In the genomic region with DNA sequence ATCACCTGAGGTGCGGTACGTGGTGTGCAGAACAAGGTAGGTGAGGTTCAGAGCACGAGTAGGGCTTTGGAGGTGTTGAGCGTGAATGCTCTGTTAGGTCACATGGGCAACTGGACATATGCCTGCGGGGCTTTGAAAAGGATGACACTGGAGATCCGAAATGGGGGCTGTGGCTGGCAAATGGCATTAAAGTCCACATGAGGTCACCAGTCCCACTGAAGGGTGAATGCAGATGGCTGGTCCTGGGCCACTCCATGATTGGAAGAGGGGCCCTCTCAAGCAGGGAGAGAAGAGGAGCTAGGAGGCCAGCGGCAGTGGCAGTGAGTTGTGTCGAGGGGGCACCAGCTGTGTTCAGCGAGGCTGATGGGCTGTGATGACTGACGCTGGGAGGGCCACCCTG, we compare ENCODE assay signal across 36 cellular contexts.
"Had no signal": no experiment of that assay in that cellular context is flagged by ENCODE, and none has a peak within 500 bp of the region (broad histone marks: within the 10 kb centered on the region; RNA-seq: fewer than 3 reads in every experiment).

No MANE protein-coding gene starts in this region.

- H3K36me3 ChIP-seq: adrenal gland, breast epithelium, cardiac muscle cell, esophagus muscularis mucosa, gastrocnemius medialis, heart left ventricle had no signal

- H3K36me3 Mint-ChIP-seq: activated CD4-positive, alpha-beta memory T cell treated with anti-CD3 and anti-CD28 coated beads for 36 hours; activated CD8-positive, alpha-beta memory T cell treated with anti-CD3 and anti-CD28 coated beads, Interleukin-2, amount 10 ng/mL, durations not matched to agents 7 days and 5 days; activated naive CD4-positive, alpha-beta T cell treated with anti-CD3 and anti-CD28 coated beads, Interleukin-2, amount 50 U/mL, for 24 hours; activated naive CD8-positive, alpha-beta T cell treated with anti-CD3 and anti-CD28 coated beads for 36 hours; brain had no signal

- H3K4me3 Mint-ChIP-seq: activated CD4-positive, alpha-beta memory T cell treated with anti-CD3 and anti-CD28 coated beads for 36 hours; activated CD4-positive, alpha-beta T cell treated with anti-CD3 and anti-CD28 coated beads for 36 hours; activated CD4-positive, alpha-beta T cell treated with anti-CD3 and anti-CD28 coated beads, Interleukin-2, amount 10 ng/mL, durations not matched to agents 24 days and 14 days; activated CD8-positive, alpha-beta memory T cell treated with anti-CD3 and anti-CD28 coated beads, Interleukin-2, amount 10 ng/mL, durations not matched to agents 7 days and 5 days; activated CD8-positive, alpha-beta T cell treated with anti-CD3 and anti-CD28 coated beads, Interleukin-2, amount 10 ng/mL, durations not matched to agents 7 days and 5 days; activated naive CD4-positive, alpha-beta T cell treated with anti-CD3 and anti-CD28 coated beads for 36 hours; activated naive CD4-positive, alpha-beta T cell treated with anti-CD3 and anti-CD28 coated beads, Interleukin-2, amount 50 U/mL, for 24 hours; activated naive CD8-positive, alpha-beta T cell treated with anti-CD3 and anti-CD28 coated beads for 36 hours; activated naive CD8-positive, alpha-beta T cell treated with anti-CD3 and anti-CD28 coated beads, Interleukin-2, amount 50 U/mL, for 24 hours; activated T-helper 1 cell treated with anti-CD3 and anti-CD28 coated beads, Interleukin-12 subunit alpha, Interleukin-12 subunit beta, Interleukin-2, Interleukin-4 antibody, amounts not matched to agents 30 ng/mL and 10 ng/mL and 1 ng/mL, durations not matched to agents 14 hours and 24 hours and 36 hours; brain; central memory CD8-positive, alpha-beta T cell; effector memory CD8-positive, alpha-beta T cell had no signal

- H3K4me1 ChIP-seq: adrenal gland, breast epithelium, esophagus muscularis mucosa, foreskin keratinocyte, gastrocnemius medialis, heart left ventricle had no signal

- H3K4me3 ChIP-seq: adrenal gland, breast epithelium, cardiac muscle cell, esophagus muscularis mucosa, gastrocnemius medialis, heart left ventricle had no signal

- H3K27ac Mint-ChIP-seq: activated CD4-positive, alpha-beta memory T cell treated with anti-CD3 and anti-CD28 coated beads for 36 hours; activated CD4-positive, alpha-beta T cell treated with anti-CD3 and anti-CD28 coated beads for 36 hours; activated CD4-positive, alpha-beta T cell treated with anti-CD3 and anti-CD28 coated beads, Interleukin-2, amount 10 ng/mL, durations not matched to agents 24 days and 14 days; activated CD8-positive, alpha-beta memory T cell treated with anti-CD3 and anti-CD28 coated beads, Interleukin-2, amount 10 ng/mL, durations not matched to agents 7 days and 5 days; activated CD8-positive, alpha-beta T cell treated with anti-CD3 and anti-CD28 coated beads, Interleukin-2, amount 10 ng/mL, durations not matched to agents 7 days and 5 days; activated naive CD4-positive, alpha-beta T cell treated with anti-CD3 and anti-CD28 coated beads for 36 hours; activated naive CD4-positive, alpha-beta T cell treated with anti-CD3 and anti-CD28 coated beads, Interleukin-2, amount 50 U/mL, for 24 hours; activated naive CD8-positive, alpha-beta T cell treated with anti-CD3 and anti-CD28 coated beads for 36 hours; activated naive CD8-positive, alpha-beta T cell treated with anti-CD3 and anti-CD28 coated beads, Interleukin-2, amount 50 U/mL, for 24 hours; activated T-helper 1 cell treated with anti-CD3 and anti-CD28 coated beads, Interleukin-12 subunit alpha, Interleukin-12 subunit beta, Interleukin-2, Interleukin-4 antibody, amounts not matched to agents 30 ng/mL and 10 ng/mL and 1 ng/mL, durations not matched to agents 14 hours and 24 hours and 36 hours; activated T-helper 2 cell treated with anti-CD3 and anti-CD28 coated beads, Interferon-gamma antibody, Interleukin-2, Interleukin-4, amounts not matched to agents 10 μg/mL and 5 μg/mL and 100 μg/mL, durations not matched to agents 14 hours and 24 hours and 36 hours; brain; effector memory CD8-positive, alpha-beta T cell had no signal

- H3K27me3 ChIP-seq: adrenal gland, cardiac muscle cell, esophagus muscularis mucosa, foreskin keratinocyte, gastrocnemius medialis had no signal

- DNase-seq: activated CD4-positive, alpha-beta memory T cell treated with anti-CD3 and anti-CD28 coated beads for 36 hours; activated CD4-positive, alpha-beta T cell treated with anti-CD3 and anti-CD28 coated beads for 36 hours; activated CD4-positive, alpha-beta T cell treated with anti-CD3 and anti-CD28 coated beads, Interleukin-2, amount 10 ng/mL, durations not matched to agents 24 days and 14 days; activated CD4-positive, CD25-positive, alpha-beta regulatory T cell; activated CD4-positive, CD25-positive, alpha-beta regulatory T cell treated with anti-CD3 and anti-CD28 coated beads, Interleukin-2, amount 50 U/mL, for 72 hours; activated CD8-positive, alpha-beta memory T cell treated with anti-CD3 and anti-CD28 coated beads, Interleukin-2, amount 10 ng/mL, durations not matched to agents 7 days and 5 days; activated CD8-positive, alpha-beta memory T cell treated with anti-CD3 and anti-CD28 coated beads, Interleukin-2, amount 50 U/mL, for 4 hours; activated CD8-positive, alpha-beta T cell treated with anti-CD3 and anti-CD28 coated beads, Interleukin-2, amount 10 ng/mL, durations not matched to agents 7 days and 5 days; activated effector memory CD4-positive, alpha-beta T cell treated with anti-CD3 and anti-CD28 coated beads, Interleukin-2, amount 50 U/mL, for 16 hours; activated naive CD4-positive, alpha-beta T cell treated with anti-CD3 and anti-CD28 coated beads for 36 hours; activated naive CD8-positive, alpha-beta T cell treated with anti-CD3 and anti-CD28 coated beads for 36 hours; activated naive CD8-positive, alpha-beta T cell treated with anti-CD3 and anti-CD28 coated beads, Interleukin-2, amount 50 U/mL, for 24 hours; activated T-cell treated with anti-CD3 and anti-CD28 coated beads, Interleukin-2, amount 50 U/mL, for 1 hour; activated T-cell treated with anti-CD3 and anti-CD28 coated beads, Interleukin-2, amount 50 U/mL, for 48 hours; adrenal gland; amygdala; aorta; cortex of kidney; dermis blood vessel endothelial cell; effector CD4-positive, alpha-beta T cell; effector memory CD8-positive, alpha-beta T cell; erythroblast; foreskin keratinocyte; gastrocnemius medialis; glutamatergic neuron; heart left ventricle; T-helper 2 cell had no signal

- H3K27ac ChIP-seq: adrenal gland, breast epithelium, cardiac muscle cell, esophagus muscularis mucosa, foreskin keratinocyte, gastrocnemius medialis, heart left ventricle had no signal

- H3K9me3 ChIP-seq: adrenal gland, breast epithelium, esophagus muscularis mucosa, gastrocnemius medialis, heart left ventricle had no signal

- H3K9me3 Mint-ChIP-seq: activated CD4-positive, alpha-beta memory T cell treated with anti-CD3 and anti-CD28 coated beads for 36 hours; activated CD4-positive, alpha-beta T cell treated with anti-CD3 and anti-CD28 coated beads, Interleukin-2, amount 10 ng/mL, durations not matched to agents 24 days and 14 days; activated naive CD4-positive, alpha-beta T cell treated with anti-CD3 and anti-CD28 coated beads for 36 hours; activated naive CD8-positive, alpha-beta T cell treated with anti-CD3 and anti-CD28 coated beads, Interleukin-2, amount 50 U/mL, for 24 hours; activated T-helper 1 cell treated with anti-CD3 and anti-CD28 coated beads, Interleukin-12 subunit alpha, Interleukin-12 subunit beta, Interleukin-2, Interleukin-4 antibody, amounts not matched to agents 30 ng/mL and 10 ng/mL and 1 ng/mL, durations not matched to agents 14 hours and 24 hours and 36 hours; activated T-helper 2 cell treated with anti-CD3 and anti-CD28 coated beads, Interferon-gamma antibody, Interleukin-2, Interleukin-4, amounts not matched to agents 10 μg/mL and 5 μg/mL and 100 μg/mL, durations not matched to agents 14 hours and 24 hours and 36 hours had no signal

- ATAC-seq: activated CD4-positive, alpha-beta T cell treated with anti-CD3 and anti-CD28 coated beads for 36 hours; activated CD8-positive, alpha-beta memory T cell treated with anti-CD3 and anti-CD28 coated beads, Interleukin-2, amount 10 ng/mL, durations not matched to agents 7 days and 5 days; activated CD8-positive, alpha-beta T cell treated with anti-CD3 and anti-CD28 coated beads, Interleukin-2, amount 10 ng/mL, durations not matched to agents 7 days and 5 days; activated naive CD8-positive, alpha-beta T cell treated with anti-CD3 and anti-CD28 coated beads, Interleukin-2, amount 50 U/mL, for 24 hours; effector memory CD8-positive, alpha-beta T cell; foreskin keratinocyte; gastrocnemius medialis had no signal

- H3K4me1 Mint-ChIP-seq: activated CD4-positive, alpha-beta T cell treated with anti-CD3 and anti-CD28 coated beads, Interleukin-2, amount 10 ng/mL, durations not matched to agents 24 days and 14 days; activated CD8-positive, alpha-beta memory T cell treated with anti-CD3 and anti-CD28 coated beads, Interleukin-2, amount 10 ng/mL, durations not matched to agents 7 days and 5 days; activated naive CD4-positive, alpha-beta T cell treated with anti-CD3 and anti-CD28 coated beads, Interleukin-2, amount 50 U/mL, for 24 hours; activated naive CD8-positive, alpha-beta T cell treated with anti-CD3 and anti-CD28 coated beads, Interleukin-2, amount 50 U/mL, for 24 hours; central memory CD8-positive, alpha-beta T cell had no signal

- FAIRE-seq: colon had no signal
